12 cellular contexts compared by ENCODE assay signal in genomic region chr4:86451560-86452322, GRCh38.
DNase-seq lines count a peak whose midpoint lies in the region; ATAC-seq and TF ChIP-seq lines count a peak whose summit lies in the region.
"Had no signal": no experiment of that assay in that cellular context is flagged by ENCODE, and none has a peak within 500 bp of the region (broad histone marks: within the 10 kb centered on the region; RNA-seq: fewer than 3 reads in every experiment).

No MANE protein-coding gene starts in this region.

- intact Hi-C loops in right cardiac atrium (cut with DNase I) (no loop called here), stomach (cut with DNase I; ENCODE audit: low total_unique reads) (no loop called here)

- H3K4me1 Mint-ChIP-seq in WTC11: peaks cover 72% of the 10 kb centered on the region

- POLR2A ChIA-PET in HEK293 (lab: Yijun Ruan, JAX) (no interaction called here), WTC11 (lab: Charles Lee) (no interaction called here)

- H3K36me3 Mint-ChIP-seq in WTC11: peaks cover 8% of the 10 kb centered on the region

- H3K27me3 ChIP-seq in right cardiac atrium (ENCODE audit: control insufficient read depth, insufficient read depth) (no peaks in the 10 kb centered on the region), stomach (no peaks in the 10 kb centered on the region)

- H3K9me3 ChIP-seq in HEK293 (ENCODE audit: control insufficient read depth, insufficient read depth, low read depth, low read length) (no peaks in the 10 kb centered on the region), right cardiac atrium (ENCODE audit: control insufficient read depth, low read length) (no peaks in the 10 kb centered on the region), stomach (no peaks in the 10 kb centered on the region)

- ATAC-seq in WTC11: peak; percentile 61
- no peak for ATAC-seq in right cardiac atrium

- DNase-seq in WTC11 (ENCODE audit: low spot score) (no peak), right cardiac atrium (no peak), stomach (no peak), HuH-7 (ENCODE audit: low spot score) (no peak), NCI-H2107 treated with DMSO at 0.1 percent for 48 hours (lab: John Stamatoyannopoulos, UW; ENCODE audit: unreplicated experiment) (no peak)
- no peak for DNase-seq in stimulated activated CD4-positive, alpha-beta T cell treated with anti-CD3 and anti-CD28 coated beads, Interleukin-2, amount 100 ng/mL, for 24 hours
- no peak for DNase-seq in activated CD4-positive, alpha-beta T cell treated with anti-CD3 and anti-CD28 coated beads for 48 hours
- DNase-seq: activated effector memory CD4-positive, alpha-beta T cell treated with anti-CD3 and anti-CD28 coated beads, Interleukin-2, amount 50 U/mL, for 16 hours; hippocampal formation; stimulated activated CD4-positive, alpha-beta T cell treated with anti-CD3 and anti-CD28 coated beads, Interleukin-12 subunit alpha, Interleukin-12 subunit beta, amount 100 ng/mL, for 4 hours; SW 1271 had no signal

- peak overlapping the region; percentile 25 for H3K27ac Mint-ChIP-seq in WTC11

- no peak for TF ChIP-seq POLR2A in stomach (IDR thresholded peaks at IDR 0.05)

- CTCF ChIA-PET in HEK293 (lab: Yijun Ruan, JAX): interaction anchor here (0.6 to 0.7 kb wide), 3 partner anchors 483 to 1302 kb away, joined by 3 read pairs; no protein-coding TSS in a partner anchor
- CTCF ChIA-PET in WTC11 (lab: Charles Lee): no interaction called here

- H3K36me3 ChIP-seq in HEK293 (ENCODE audit: control insufficient read depth in 2 of 2, insufficient read depth in 1 of 2, low read length in 2 of 2) (no peaks in the 10 kb centered on the region), stomach (no peaks in the 10 kb centered on the region)

- no peaks in the 10 kb centered on the region for H3K4me1 ChIP-seq in HEK293 (ENCODE audit: control insufficient read depth, insufficient read depth, low read length)
- peaks cover 6% of the 10 kb centered on the region for H3K4me1 ChIP-seq in right cardiac atrium (ENCODE audit: control insufficient read depth, insufficient read depth, low read length)
- peaks cover 0 to 20% (median 6%) of the 10 kb centered on the region in 4 donors for H3K4me1 ChIP-seq in stomach

- peaks cover 11% of the 10 kb centered on the region for H3K9me3 Mint-ChIP-seq in WTC11

- H3K27ac ChIP-seq in HEK293 (ENCODE audit: extremely low read depth, low read depth, low read length) (no peak overlapping the region), right cardiac atrium (ENCODE audit: low read length) (no peak overlapping the region), stomach (peak overlapping the region in 4 of 5 donors; percentile 59 to 83 (median 78))

- WGBS in right cardiac atrium: 43% methylated on average over 7 of the region's 7 CpGs
- WGBS in stomach, 5 donors: 45 to 59% (median 49%) methylated on average over 7 of the region's 7 CpGs

- no peak overlapping the region for H3K4me3 Mint-ChIP-seq in WTC11

- TF ChIP-seq EP300 in stomach (IDR thresholded peaks at IDR 0.05): no peak

- H3K27me3 Mint-ChIP-seq in WTC11 (ENCODE audit: low read depth): no peaks in the 10 kb centered on the region; the same call in 1 of the 2 replicates

- TF ChIP-seq CTCF in HEK293 (tag by site-specific recombination; IDR thresholded peaks at IDR 0.05): no peak
- TF ChIP-seq CTCF in WTC11 (IDR thresholded peaks at IDR 0.05): no peak
- TF ChIP-seq CTCF in stomach (IDR thresholded peaks at IDR 0.05): no peak

- H3K4me3 ChIP-seq in HEK293 (ENCODE audit: low read depth, low read length) (no peak overlapping the region), right cardiac atrium (ENCODE audit: low read length) (peak overlapping the region; percentile 43), stomach (peak overlapping the region; percentile 44 to 47 (median 46))

TF ChIP-seq in HEK293, 187 proteins besides CTCF, POLR2A, EP300 and RAD21:
- TF ChIP-seq ZNF174 (tag by site-specific recombination; IDR thresholded peaks at IDR 0.05) (no peak), ZNF18 (tag by site-specific recombination; IDR thresholded peaks at IDR 0.05) (peak; percentile 14; the same call in 1 of the 2 replicates)

TF ChIP-seq in WTC11, 78 proteins besides CTCF, POLR2A, EP300 and RAD21:
- TF ChIP-seq ESRRA (CRISPR knock-in tag; IDR thresholded peaks at IDR 0.05; ENCODE audit: borderline replicate concordance) (no peak), ZNF281 (CRISPR knock-in tag; IDR thresholded peaks at IDR 0.05) (no peak), STAT6 (CRISPR knock-in tag; conservative IDR thresholded peaks at IDR 0.05; ENCODE audit: low read depth) (no peak), ERG (CRISPR knock-in tag; IDR thresholded peaks at IDR 0.05) (no peak), IRF2 (CRISPR knock-in tag; IDR thresholded peaks at IDR 0.05; ENCODE audit: borderline replicate concordance, low read depth) (no peak), SMAD3 (CRISPR knock-in tag; IDR thresholded peaks at IDR 0.05; ENCODE audit: borderline replicate concordance) (no peak), ZSCAN18 (CRISPR knock-in tag; IDR thresholded peaks at IDR 0.05) (no peak), ELF4 (CRISPR knock-in tag; IDR thresholded peaks at IDR 0.05; ENCODE audit: low read depth) (no peak), CREM (CRISPR knock-in tag; IDR thresholded peaks at IDR 0.05) (no peak)

Comparison
In these comparisons a context has a peak if more than half of its experiments do, and no peak if none do; other contexts are left out.
1. H3K27ac ChIP-seq: peak in stomach (4 of 5); none in HEK293 (single experiment) and right cardiac atrium (single experiment).